8 cellular contexts compared by ENCODE assay signal in the genomic region with DNA sequence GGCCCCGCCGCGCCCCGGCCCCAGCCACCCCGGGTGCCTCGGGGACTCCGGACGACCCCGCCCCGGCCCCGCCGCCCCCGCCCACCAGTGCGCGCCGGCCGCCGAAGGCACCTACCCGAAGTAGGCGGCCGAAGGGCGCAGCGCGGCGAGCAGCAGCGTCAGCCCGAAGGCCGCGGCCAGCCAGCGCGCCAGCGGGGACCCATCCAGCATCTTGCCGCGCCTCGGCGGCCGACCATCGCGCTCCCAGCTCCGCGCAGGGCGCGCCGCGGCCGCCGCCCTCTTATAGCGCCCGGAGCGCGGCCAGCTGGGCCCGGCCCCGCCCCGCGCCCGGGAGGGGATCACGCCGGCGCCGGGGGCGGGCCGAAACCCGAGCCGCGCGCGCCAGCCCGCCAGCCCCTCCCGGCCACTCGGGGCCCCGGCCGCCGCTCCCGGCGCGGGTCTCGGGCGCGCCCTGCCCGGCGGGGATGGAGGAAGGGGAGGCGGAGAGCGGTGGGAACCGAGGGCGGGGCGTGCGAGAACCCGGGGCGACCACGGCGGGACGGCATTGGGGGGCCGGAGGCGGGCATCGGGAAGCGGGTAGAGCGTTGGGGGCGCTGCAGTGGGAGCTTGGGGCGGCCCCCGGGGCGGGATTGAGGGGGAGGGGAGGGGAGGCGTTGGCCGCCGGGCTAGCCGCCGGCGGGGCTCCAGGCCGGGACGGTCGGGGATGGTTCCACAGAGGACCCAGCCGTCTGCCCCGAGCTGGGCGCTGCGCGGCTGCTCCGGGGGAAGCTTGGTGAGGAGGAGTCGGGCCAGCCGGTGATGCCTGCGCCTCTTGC. TPM values are rescaled to one million over a fixed set of nuclear protein-coding genes. Genes with fewer than 3 reads are reported as not detected.
A peak's percentile ranks its signal among the peaks of the same experiment; 100 is the strongest.
DNase-seq lines count a peak whose midpoint lies in the region; ATAC-seq and TF ChIP-seq lines count a peak whose summit lies in the region.

A gene with protein sequence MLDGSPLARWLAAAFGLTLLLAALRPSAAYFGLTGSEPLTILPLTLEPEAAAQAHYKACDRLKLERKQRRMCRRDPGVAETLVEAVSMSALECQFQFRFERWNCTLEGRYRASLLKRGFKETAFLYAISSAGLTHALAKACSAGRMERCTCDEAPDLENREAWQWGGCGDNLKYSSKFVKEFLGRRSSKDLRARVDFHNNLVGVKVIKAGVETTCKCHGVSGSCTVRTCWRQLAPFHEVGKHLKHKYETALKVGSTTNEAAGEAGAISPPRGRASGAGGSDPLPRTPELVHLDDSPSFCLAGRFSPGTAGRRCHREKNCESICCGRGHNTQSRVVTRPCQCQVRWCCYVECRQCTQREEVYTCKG (minus strand): TSS at position 255 of the 815 bp plus-strand sequence. CDS start 45 bp downstream, at position 210.

- H3K27me3 ChIP-seq in CD4-positive, CD25-positive, alpha-beta regulatory T cell (ENCODE audit: control insufficient read depth, insufficient read depth, low read length) = no peaks in the 10 kb centered on the region
- peaks cover 45% of the 10 kb centered on the region for H3K27me3 ChIP-seq in iPS-20b (ENCODE audit: insufficient read depth, low read length)

- in situ Hi-C loops in T47D (cut with HindIII; ENCODE audit: low pct_unique_long_range_greater_than_20kb, low sequenced_read_pairs) = no loop called here

- peak within 1 kb of the TSS; percentile 29; the same call in 1 of the 2 replicates for H3K9ac ChIP-seq in iPS-20b (ENCODE audit: low read depth, low read length)

- no peak for TF ChIP-seq CTCF in GM20000 (IDR thresholded peaks at IDR 0.05; ENCODE audit: extremely low read depth, missing control alignments)

- H3K4me1 ChIP-seq in CD4-positive, CD25-positive, alpha-beta regulatory T cell (ENCODE audit: control insufficient read depth, insufficient read depth, low read length, poor library complexity, severe bottlenecking) = peaks cover 17% of the 10 kb centered on the region
- peaks cover 4% of the 10 kb centered on the region; the same call in 1 of the 2 replicates for H3K4me1 ChIP-seq in iPS-20b (ENCODE audit: insufficient read depth, low read length)

- DNase-seq in CD4-positive, CD25-positive, alpha-beta regulatory T cell = no peak
- DNase-seq in GM20000 (ENCODE audit: low spot score) (peak; percentile 79), NCI-H345 (lab: John Stamatoyannopoulos, UW) (peak; percentile 81), T47D (ENCODE audit: low read depth in 1 of 2, low spot score in 1 of 2) (peak; percentile 87 to 95), cerebellar nuclear complex (lab: John Stamatoyannopoulos, UW) (no peak)
- peak in 1 of 2 donors; percentile 55 for DNase-seq in stimulated activated effector memory CD8-positive, alpha-beta T cell treated with anti-CD3 and anti-CD28 coated beads, Interleukin-12 subunit alpha, Interleukin-12 subunit beta, amount 100 ng/mL, for 72 hours (ENCODE audit: low spot score in 2 of 2)

- peaks cover 0 to 2% (median 0%) of the 10 kb centered on the region in 7 donors for H3K9me3 Mint-ChIP-seq in CD4-positive, CD25-positive, alpha-beta regulatory T cell
- no peaks in the 10 kb centered on the region for H3K9me3 Mint-ChIP-seq in stimulated activated effector memory CD8-positive, alpha-beta T cell treated with anti-CD3 and anti-CD28 coated beads, Interleukin-12 subunit alpha, Interleukin-12 subunit beta, amount 100 ng/mL, for 72 hours

- no peak within 1 kb of the TSS for H3K27ac Mint-ChIP-seq in CD4-positive, CD25-positive, alpha-beta regulatory T cell
- H3K27ac Mint-ChIP-seq in stimulated activated effector memory CD8-positive, alpha-beta T cell treated with anti-CD3 and anti-CD28 coated beads, Interleukin-12 subunit alpha, Interleukin-12 subunit beta, amount 100 ng/mL, for 72 hours = no peak within 1 kb of the TSS

- H3K36me3 ChIP-seq in CD4-positive, CD25-positive, alpha-beta regulatory T cell (ENCODE audit: control insufficient read depth, insufficient read depth, low read length) = no peaks in the 10 kb centered on the region
- no peaks in the 10 kb centered on the region for H3K36me3 ChIP-seq in iPS-20b (ENCODE audit: insufficient read depth, low read depth, low read length)

- H3K4me1 Mint-ChIP-seq in CD4-positive, CD25-positive, alpha-beta regulatory T cell = peaks cover 0 to 20% (median 3%) of the 10 kb centered on the region in 4 donors
- peaks cover 6% of the 10 kb centered on the region for H3K4me1 Mint-ChIP-seq in stimulated activated effector memory CD8-positive, alpha-beta T cell treated with anti-CD3 and anti-CD28 coated beads, Interleukin-12 subunit alpha, Interleukin-12 subunit beta, amount 100 ng/mL, for 72 hours

- H3K4me3 Mint-ChIP-seq in CD4-positive, CD25-positive, alpha-beta regulatory T cell = peak within 1 kb of the TSS; percentile 35 to 78 (median 74)
- peak within 1 kb of the TSS; percentile 68 for H3K4me3 Mint-ChIP-seq in stimulated activated effector memory CD8-positive, alpha-beta T cell treated with anti-CD3 and anti-CD28 coated beads, Interleukin-12 subunit alpha, Interleukin-12 subunit beta, amount 100 ng/mL, for 72 hours

- no peak for ATAC-seq in CD4-positive, CD25-positive, alpha-beta regulatory T cell (ENCODE audit: low read depth in 2 of 2)
- peak; percentile 57 for ATAC-seq in stimulated activated effector memory CD8-positive, alpha-beta T cell treated with anti-CD3 and anti-CD28 coated beads, Interleukin-12 subunit alpha, Interleukin-12 subunit beta, amount 100 ng/mL, for 72 hours
- no peak for ATAC-seq in HG03159 (IDR thresholded peaks at IDR 0.05; ENCODE audit: unreplicated experiment)

- no peaks in the 10 kb centered on the region for H3K36me3 Mint-ChIP-seq in CD4-positive, CD25-positive, alpha-beta regulatory T cell
- no peaks in the 10 kb centered on the region for H3K36me3 Mint-ChIP-seq in stimulated activated effector memory CD8-positive, alpha-beta T cell treated with anti-CD3 and anti-CD28 coated beads, Interleukin-12 subunit alpha, Interleukin-12 subunit beta, amount 100 ng/mL, for 72 hours

- H3K9me3 ChIP-seq in CD4-positive, CD25-positive, alpha-beta regulatory T cell (ENCODE audit: control insufficient read depth in 2 of 2, low read length in 2 of 2) = no peaks in the 10 kb centered on the region
- no peaks in the 10 kb centered on the region for H3K9me3 ChIP-seq in iPS-20b (ENCODE audit: insufficient read depth, low read depth, low read length)

- peaks cover 40% of the 10 kb centered on the region for H3K27me3 Mint-ChIP-seq in CD4-positive, CD25-positive, alpha-beta regulatory T cell

- peak within 1 kb of the TSS; percentile 41 for H3K4me3 ChIP-seq in CD4-positive, CD25-positive, alpha-beta regulatory T cell (ENCODE audit: low read depth, low read length)
- H3K4me3 ChIP-seq in iPS-20b (ENCODE audit: low read length) = peak within 1 kb of the TSS; percentile 77

- no peak within 1 kb of the TSS for H3K27ac ChIP-seq in CD4-positive, CD25-positive, alpha-beta regulatory T cell (ENCODE audit: insufficient read depth, low read length, poor library complexity, severe bottlenecking)
- H3K27ac ChIP-seq in iPS-20b (ENCODE audit: low read length) = no peak within 1 kb of the TSS

RNA-seq across cellular contexts. Expression of the gene that starts here (rescaled TPM):
- 0.20 TPM for total RNA-seq in CD4-positive, CD25-positive, alpha-beta regulatory T cell
- polyA plus RNA-seq in CD4-positive, CD25-positive, alpha-beta regulatory T cell = not detected

Comparison
In these comparisons a context has a peak if more than half of its experiments do, and no peak if none do; other contexts are left out.
1. DNase-seq: peak in GM20000 (single experiment), NCI-H345 (single experiment) and T47D (2 of 2); none in CD4-positive, CD25-positive, alpha-beta regulatory T cell (0 of 3) and cerebellar nuclear complex (0 of 2).